Comparison of ENCODE assay signal across 17 cellular contexts in genomic region chr3:176737480-176738147, GRCh38.
"Had no signal": no experiment of that assay in that cellular context is flagged by ENCODE, and none has a peak within 500 bp of the region (broad histone marks: within the 10 kb centered on the region; RNA-seq: fewer than 3 reads in every experiment).

No MANE protein-coding gene starts in this region.

- H3K9me3 Mint-ChIP-seq: activated CD4-positive, alpha-beta memory T cell treated with anti-CD3 and anti-CD28 coated beads, Interleukin-2, amount 10 ng/mL, durations not matched to agents 7 days and 5 days; activated naive CD8-positive, alpha-beta T cell treated with anti-CD3 and anti-CD28 coated beads for 36 hours had no signal

- H3K27me3 Mint-ChIP-seq: activated CD4-positive, alpha-beta memory T cell treated with anti-CD3 and anti-CD28 coated beads, Interleukin-2, amount 10 ng/mL, durations not matched to agents 7 days and 5 days; activated CD8-positive, alpha-beta memory T cell treated with anti-CD3 and anti-CD28 coated beads, Interleukin-2, amount 10 ng/mL, durations not matched to agents 7 days and 5 days; stimulated activated naive B cell treated with anti-CD40 and anti-IgM and Interleukin-4, amounts not matched to agents 10 μg/mL and 1 μg/mL and 100 μg/mL, for 72 hours had no signal

- DNase-seq: activated CD4-positive, alpha-beta memory T cell treated with anti-CD3 and anti-CD28 coated beads, Interleukin-2, amount 10 ng/mL, durations not matched to agents 7 days and 5 days; activated CD4-positive, alpha-beta T cell treated with anti-CD3 and anti-CD28 coated beads for 36 hours; activated CD8-positive, alpha-beta memory T cell treated with anti-CD3 and anti-CD28 coated beads, Interleukin-2, amount 10 ng/mL, durations not matched to agents 7 days and 5 days; activated naive CD4-positive, alpha-beta T cell; activated naive CD8-positive, alpha-beta T cell treated with anti-CD3 and anti-CD28 coated beads for 36 hours; amniotic stem cell; effector CD4-positive, alpha-beta T cell; left cardiac atrium; lower lobe of right lung; naive thymus-derived CD8-positive, alpha-beta T cell; pancreas; sigmoid colon; stimulated activated CD4-positive, alpha-beta T cell treated with anti-CD3 and anti-CD28 coated beads, Interleukin-4, amount 100 ng/mL, for 4 hours; stimulated activated naive B cell treated with anti-CD40 and anti-IgM and Interleukin-4, amounts not matched to agents 10 μg/mL and 1 μg/mL and 100 μg/mL, for 72 hours; T-helper 17 cell; upper lobe of left lung had no signal

- FAIRE-seq: pancreas had no signal

- ATAC-seq: activated CD4-positive, alpha-beta T cell treated with anti-CD3 and anti-CD28 coated beads for 36 hours; activated CD8-positive, alpha-beta memory T cell treated with anti-CD3 and anti-CD28 coated beads, Interleukin-2, amount 10 ng/mL, durations not matched to agents 7 days and 5 days; esophagus mucosa; left cardiac atrium; lower lobe of right lung; naive thymus-derived CD8-positive, alpha-beta T cell; stimulated activated naive B cell treated with anti-CD40 and anti-IgM and Interleukin-4, amounts not matched to agents 10 μg/mL and 1 μg/mL and 100 μg/mL, for 72 hours; T-helper 17 cell had no signal

- H3K27ac Mint-ChIP-seq: activated CD4-positive, alpha-beta memory T cell treated with anti-CD3 and anti-CD28 coated beads, Interleukin-2, amount 10 ng/mL, durations not matched to agents 7 days and 5 days; activated CD4-positive, alpha-beta T cell treated with anti-CD3 and anti-CD28 coated beads for 36 hours; activated CD8-positive, alpha-beta memory T cell treated with anti-CD3 and anti-CD28 coated beads, Interleukin-2, amount 10 ng/mL, durations not matched to agents 7 days and 5 days; activated naive CD8-positive, alpha-beta T cell treated with anti-CD3 and anti-CD28 coated beads for 36 hours; naive thymus-derived CD8-positive, alpha-beta T cell; stimulated activated naive B cell treated with anti-CD40 and anti-IgM and Interleukin-4, amounts not matched to agents 10 μg/mL and 1 μg/mL and 100 μg/mL, for 72 hours; T-helper 17 cell had no signal

- H3K4me3 Mint-ChIP-seq: activated CD4-positive, alpha-beta memory T cell treated with anti-CD3 and anti-CD28 coated beads, Interleukin-2, amount 10 ng/mL, durations not matched to agents 7 days and 5 days; activated CD4-positive, alpha-beta T cell treated with anti-CD3 and anti-CD28 coated beads for 36 hours; activated CD8-positive, alpha-beta memory T cell treated with anti-CD3 and anti-CD28 coated beads, Interleukin-2, amount 10 ng/mL, durations not matched to agents 7 days and 5 days; activated naive CD8-positive, alpha-beta T cell treated with anti-CD3 and anti-CD28 coated beads for 36 hours; naive thymus-derived CD8-positive, alpha-beta T cell; stimulated activated naive B cell treated with anti-CD40 and anti-IgM and Interleukin-4, amounts not matched to agents 10 μg/mL and 1 μg/mL and 100 μg/mL, for 72 hours; T-helper 17 cell had no signal

- H3K4me1 Mint-ChIP-seq: activated CD4-positive, alpha-beta memory T cell treated with anti-CD3 and anti-CD28 coated beads, Interleukin-2, amount 10 ng/mL, durations not matched to agents 7 days and 5 days; activated CD4-positive, alpha-beta T cell treated with anti-CD3 and anti-CD28 coated beads for 36 hours; activated CD8-positive, alpha-beta memory T cell treated with anti-CD3 and anti-CD28 coated beads, Interleukin-2, amount 10 ng/mL, durations not matched to agents 7 days and 5 days; activated naive CD8-positive, alpha-beta T cell treated with anti-CD3 and anti-CD28 coated beads for 36 hours; naive thymus-derived CD8-positive, alpha-beta T cell; stimulated activated naive B cell treated with anti-CD40 and anti-IgM and Interleukin-4, amounts not matched to agents 10 μg/mL and 1 μg/mL and 100 μg/mL, for 72 hours; T-helper 17 cell had no signal

- H3K36me3 Mint-ChIP-seq: activated CD8-positive, alpha-beta memory T cell treated with anti-CD3 and anti-CD28 coated beads, Interleukin-2, amount 10 ng/mL, durations not matched to agents 7 days and 5 days; activated naive CD8-positive, alpha-beta T cell treated with anti-CD3 and anti-CD28 coated beads for 36 hours; naive thymus-derived CD8-positive, alpha-beta T cell; stimulated activated naive B cell treated with anti-CD40 and anti-IgM and Interleukin-4, amounts not matched to agents 10 μg/mL and 1 μg/mL and 100 μg/mL, for 72 hours had no signal
